Comparison of ENCODE assay signal across 8 cellular contexts in genomic region chr15:42273900-42274692, GRCh38. TPM values are rescaled to one million over a fixed set of nuclear protein-coding genes. Genes with fewer than 3 reads are reported as not detected.
DNase-seq lines count a peak whose midpoint lies in the region; ATAC-seq and TF ChIP-seq lines count a peak whose summit lies in the region.

No MANE protein-coding gene starts in this region.

- no peaks in the 10 kb centered on the region for H3K27me3 ChIP-seq in fibroblast of lung (ENCODE audit: control insufficient read depth, insufficient read depth, low read length)

- ATAC-seq in HG03280 (IDR thresholded peaks at IDR 0.05; ENCODE audit: unreplicated experiment) = peak; percentile 7
- ATAC-seq in naive thymus-derived CD8-positive, alpha-beta T cell = peak; percentile 44 to 45
- ATAC-seq in stimulated activated naive B cell treated with anti-CD40 and anti-IgM and Interleukin-4, amounts not matched to agents 10 μg/mL and 1 μg/mL and 100 μg/mL, for 72 hours (replicated peaks) = peak; percentile 68 to 72

- peaks cover 16% of the 10 kb centered on the region; the same call in 1 of the 2 replicates for H4K20me1 ChIP-seq in OCI-LY7 (ENCODE audit: insufficient read depth, low read length)
- no peaks in the 10 kb centered on the region for H4K20me1 ChIP-seq in fibroblast of lung (ENCODE audit: control insufficient read depth, extremely low read depth, insufficient read depth, low read length)

- H3K9ac ChIP-seq in fibroblast of lung (ENCODE audit: insufficient read depth, low read length) = peak overlapping the region; percentile 96

- POLR2A ChIA-PET in OCI-LY7 (lab: Charles Lee) = interaction anchor here (0.8 to 1.2 kb wide), 7 partner anchors 13 to 217 kb away, joined by 3 to 5 read pairs (median 3); partner anchors contain the start of gene ZNF106
- POLR2A ChIA-PET in naive thymus-derived CD8-positive, alpha-beta T cell (lab: Charles Lee) = interaction anchor here (0.5 to 2.7 kb wide), 11 partner anchors 9 to 1526 kb away, joined by 3 to 16 read pairs (median 4); partner anchors contain the start of genes HYPK, INO80, SERINC4 and SNAP23

- TSS peak; percentile 77 for BruUV-seq in OCI-LY7 (replicated peaks; lab: Mats Ljungman, UMichigan)

- H3K4me2 ChIP-seq in OCI-LY7 (ENCODE audit: low read length) (peak overlapping the region; percentile 97), fibroblast of lung (ENCODE audit: extremely low read depth, insufficient read depth, low read length) (peak overlapping the region; percentile 100)

- H3K4me3 ChIP-seq in OCI-LY7 (ENCODE audit: low read depth, low read length, poor library complexity, severe bottlenecking) (peak overlapping the region; percentile 84), fibroblast of lung (replicated peaks in 1 of 4; ENCODE audit: control extremely low read depth in 1 of 4, insufficient read depth in 1 of 4, low read depth in 3 of 4, low read length in 4 of 4) (peak overlapping the region; percentile 81 to 98 (median 90))

- DNase-seq in NK-92 treated with Interleukin-12 subunit alpha and Interleukin-12 subunit beta, amount 100 ng/mL, for 24 hours (lab: John Stamatoyannopoulos, UW) = peak; percentile 65
- no peak for DNase-seq in NK-92 (lab: John Stamatoyannopoulos, UW; ENCODE audit: unreplicated experiment)
- peak; percentile 72 for DNase-seq in OCI-LY7 (ENCODE audit: low spot score)
- peak; percentile 41 for DNase-seq in activated T-helper 1 cell treated with Interleukin-2 at 50 U/mL for 16 hours (ENCODE audit: low read depth)
- DNase-seq in fibroblast of lung (ENCODE audit: low read depth in 2 of 2) = peak; percentile 63 to 78
- DNase-seq in naive thymus-derived CD8-positive, alpha-beta T cell = peak; percentile 27 to 80 (median 59)
- DNase-seq in stimulated activated naive B cell treated with anti-CD40 and anti-IgM and Interleukin-4, amounts not matched to agents 10 μg/mL and 1 μg/mL and 100 μg/mL, for 72 hours = peak; percentile 76

- intact Hi-C loops in OCI-LY7 (cut with micrococcal nuclease; ENCODE audit: unreplicated experiment) = loop anchor here (2.0 to 10.0 kb wide), 3 partner anchors 57 to 281 kb away; no protein-coding TSS in a partner anchor

- peak overlapping the region; percentile 98 to 100 (median 100) for H3K27ac Mint-ChIP-seq in naive thymus-derived CD8-positive, alpha-beta T cell
- H3K27ac Mint-ChIP-seq in stimulated activated naive B cell treated with anti-CD40 and anti-IgM and Interleukin-4, amounts not matched to agents 10 μg/mL and 1 μg/mL and 100 μg/mL, for 72 hours = peak overlapping the region; percentile 100

- peak overlapping the region; percentile 90 to 100 (median 98) for H3K4me3 Mint-ChIP-seq in naive thymus-derived CD8-positive, alpha-beta T cell
- peak overlapping the region; percentile 99 to 100 for H3K4me3 Mint-ChIP-seq in stimulated activated naive B cell treated with anti-CD40 and anti-IgM and Interleukin-4, amounts not matched to agents 10 μg/mL and 1 μg/mL and 100 μg/mL, for 72 hours

- peak overlapping the region; percentile 86 for H3K27ac ChIP-seq in OCI-LY7 (ENCODE audit: low read depth, low read length, poor library complexity, severe bottlenecking)
- peak overlapping the region; percentile 98 for H3K27ac ChIP-seq in fibroblast of lung (ENCODE audit: insufficient read depth, low read length)

- H3K9me3 Mint-ChIP-seq in naive thymus-derived CD8-positive, alpha-beta T cell = no peaks in the 10 kb centered on the region
- no peaks in the 10 kb centered on the region for H3K9me3 Mint-ChIP-seq in stimulated activated naive B cell treated with anti-CD40 and anti-IgM and Interleukin-4, amounts not matched to agents 10 μg/mL and 1 μg/mL and 100 μg/mL, for 72 hours

- H3K36me3 ChIP-seq in OCI-LY7 (ENCODE audit: insufficient read depth, low read length) (peaks cover 20% of the 10 kb centered on the region), fibroblast of lung (ENCODE audit: control insufficient read depth, insufficient read depth, low read length) (no peaks in the 10 kb centered on the region)

- TF ChIP-seq CTCF in OCI-LY7 (conservative IDR thresholded peaks at IDR 0.05; ENCODE audit: low read length) (no peak), fibroblast of lung (conservative IDR thresholded peaks at IDR 0.05 in 1 of 2, IDR thresholded peaks at IDR 0.05 in 1 of 2; ENCODE audit: low read depth in 1 of 2, low read length in 2 of 2) (no peak)

- CTCF ChIA-PET in OCI-LY7 (lab: Charles Lee; ENCODE audit: unreplicated experiment) = interaction anchor here (0.6 kb wide), 1 partner anchor 237 kb away, joined by 3 read pairs; no protein-coding TSS in a partner anchor

- no peaks in the 10 kb centered on the region for H3K27me3 Mint-ChIP-seq in naive thymus-derived CD8-positive, alpha-beta T cell
- H3K27me3 Mint-ChIP-seq in stimulated activated naive B cell treated with anti-CD40 and anti-IgM and Interleukin-4, amounts not matched to agents 10 μg/mL and 1 μg/mL and 100 μg/mL, for 72 hours = no peaks in the 10 kb centered on the region

- H3K9me2 ChIP-seq in OCI-LY7 (ENCODE audit: insufficient read depth, low read length) = no peaks in the 10 kb centered on the region

- H3K36me3 Mint-ChIP-seq in naive thymus-derived CD8-positive, alpha-beta T cell = peaks cover 0 to 30% (median 4%) of the 10 kb centered on the region in 3 donors
- peaks cover 7 to 19% of the 10 kb centered on the region in 2 donors for H3K36me3 Mint-ChIP-seq in stimulated activated naive B cell treated with anti-CD40 and anti-IgM and Interleukin-4, amounts not matched to agents 10 μg/mL and 1 μg/mL and 100 μg/mL, for 72 hours

- H2AFZ ChIP-seq in OCI-LY7 (ENCODE audit: low read length) (peak overlapping the region; percentile 94), fibroblast of lung (ENCODE audit: low read length) (peak overlapping the region; percentile 63)

- H3K9me3 ChIP-seq in OCI-LY7 (ENCODE audit: low read length) = no peaks in the 10 kb centered on the region
- no peaks in the 10 kb centered on the region for H3K9me3 ChIP-seq in fibroblast of lung (ENCODE audit: control insufficient read depth, insufficient read depth, low read depth, low read length)

- H3K79me2 ChIP-seq in OCI-LY7 (ENCODE audit: insufficient read depth, low read depth, low read length) (peaks cover 66% of the 10 kb centered on the region), fibroblast of lung (ENCODE audit: control insufficient read depth, insufficient read depth, low read length) (peaks cover 45% of the 10 kb centered on the region)

- H3K4me1 ChIP-seq in OCI-LY7 (ENCODE audit: insufficient read depth, low read length, poor library complexity, severe bottlenecking) (peaks cover 37% of the 10 kb centered on the region), fibroblast of lung (ENCODE audit: control insufficient read depth, extremely low read depth, insufficient read depth, low read length) (no peaks in the 10 kb centered on the region)

- peaks cover 20 to 56% (median 48%) of the 10 kb centered on the region in 4 donors for H3K4me1 Mint-ChIP-seq in naive thymus-derived CD8-positive, alpha-beta T cell
- peaks cover 11 to 30% of the 10 kb centered on the region in 2 donors for H3K4me1 Mint-ChIP-seq in stimulated activated naive B cell treated with anti-CD40 and anti-IgM and Interleukin-4, amounts not matched to agents 10 μg/mL and 1 μg/mL and 100 μg/mL, for 72 hours

RNA-seq across cellular contexts. Expression of gene TMEM87A, which starts 0.9 kb away (rescaled TPM):
- total RNA-seq in OCI-LY7 (2014; rRNA removed; shearing (Covaris generic)) = 21.4 and 23.2 TPM in 2 replicates
- total RNA-seq in OCI-LY7 (2022) (23.6 and 24.5 TPM in 2 replicates), fibroblast of lung (54.2 and 61.8 TPM in 2 replicates)
- polyA plus RNA-seq in fibroblast of lung = 36.1 and 44.8 TPM in 2 replicates
- polyA plus RNA-seq in fibroblast of lung (2012) = 28.0 and 30.8 TPM in 2 replicates
- polyA minus RNA-seq in fibroblast of lung (ENCODE audit: low replicate concordance) = 10.7 and 20.8 TPM in 2 replicates
- 10 to 100 TPM; 59.8 to 63.7 TPM for total RNA-seq in naive thymus-derived CD8-positive, alpha-beta T cell
- 10 to 100 TPM; 48.9 to 54.0 (median 53.4) TPM for polyA plus RNA-seq in naive thymus-derived CD8-positive, alpha-beta T cell

RNA-seq across cellular contexts. Expression of gene GANC, which starts 1.1 kb away (rescaled TPM):
- total RNA-seq in OCI-LY7 (2014; rRNA removed; shearing (Covaris generic)) = 25.4 and 27.9 TPM in 2 replicates
- total RNA-seq in OCI-LY7 (2022) (31.7 and 35.7 TPM in 2 replicates), fibroblast of lung (15.4 and 24.6 TPM in 2 replicates)
- 14.2 and 15.1 TPM in 2 replicates for polyA plus RNA-seq in fibroblast of lung
- 15.5 and 18.6 TPM in 2 replicates for polyA plus RNA-seq in fibroblast of lung (2012)
- polyA minus RNA-seq in fibroblast of lung (ENCODE audit: low replicate concordance) = 8.2 and 15.4 TPM in 2 replicates
- total RNA-seq in naive thymus-derived CD8-positive, alpha-beta T cell = 10 to 100 TPM; 57.7 to 61.2 TPM
- polyA plus RNA-seq in naive thymus-derived CD8-positive, alpha-beta T cell = 10 to 100 TPM; 11.8 to 16.2 (median 12.7) TPM

Comparison
In these comparisons a context has a peak if more than half of its experiments do, and no peak if none do; other contexts are left out.
1. ATAC-seq: peak in every context shown above with its lines; median percentile 70 in stimulated activated naive B cell treated with anti-CD40 and anti-IgM and Interleukin-4, amounts not matched to agents 10 μg/mL and 1 μg/mL and 100 μg/mL, for 72 hours; 44 in naive thymus-derived CD8-positive, alpha-beta T cell; 7 in HG03280.